In the genomic region with DNA sequence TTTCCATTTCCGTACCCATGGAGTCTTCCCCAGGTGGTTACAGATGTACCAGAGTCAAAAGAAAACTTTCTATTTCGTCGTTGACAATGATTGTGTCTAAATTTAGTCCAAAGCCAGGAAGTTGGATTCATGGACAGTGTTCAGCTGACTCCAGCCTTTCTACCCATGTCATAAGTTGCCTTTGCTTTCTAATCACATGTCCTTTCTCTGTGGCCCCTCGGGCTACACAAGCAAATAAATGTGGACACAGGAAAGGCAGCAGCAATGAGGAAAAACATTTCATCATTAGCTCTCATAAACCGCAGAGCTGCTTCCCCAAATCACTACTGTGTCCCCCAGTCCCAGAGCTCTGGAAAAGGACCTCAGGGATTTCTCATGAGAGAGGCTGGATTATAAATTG, we compare ENCODE assay signal across 1 cellular context.
TF ChIP-seq lines count a peak whose summit lies in the region.

No MANE protein-coding gene starts in this region.

TF ChIP-seq in H1, 55 proteins besides CTCF, POLR2A, EP300 and RAD21:
- no peak for TF ChIP-seq SIRT6 (IDR thresholded peaks at IDR 0.05; ENCODE audit: low read length)
